ENCODE assay signal across 9 cellular contexts in genomic region chr12:123519151-123520001, GRCh38. TPM values are rescaled to one million over a fixed set of nuclear protein-coding genes. Genes with fewer than 3 reads are reported as not detected.
DNase-seq lines count a peak whose midpoint lies in the region; ATAC-seq, FAIRE-seq and TF ChIP-seq lines count a peak whose summit lies in the region.
"Had no signal": no experiment of that assay in that cellular context is flagged by ENCODE, and none has a peak within 500 bp of the region (broad histone marks: within the 10 kb centered on the region; RNA-seq: fewer than 3 reads in every experiment).

No MANE protein-coding gene starts in this region.

- H3K4me3 ChIP-seq in smooth muscle cell = no peak overlapping the region
- H3K4me3 ChIP-seq: K562 had no signal

- H4K20me1 ChIP-seq in smooth muscle cell (ENCODE audit: low read depth) = peaks cover 2% of the 10 kb centered on the region

- WGBS in smooth muscle cell (ENCODE audit: low lambda C conversion rate) = 67% methylated on average over 24 of the region's 24 CpGs

- H3K27me3 ChIP-seq in smooth muscle cell (ENCODE audit: low read depth) = no peaks in the 10 kb centered on the region

- no peaks in the 10 kb centered on the region for H3K36me3 ChIP-seq in smooth muscle cell (ENCODE audit: low read depth)

- H3K9me3 ChIP-seq in smooth muscle cell (replicated peaks; ENCODE audit: low read depth) = no peaks in the 10 kb centered on the region

- H3K4me2 ChIP-seq in smooth muscle cell = no peak overlapping the region

- ATAC-seq in GM21723 (IDR thresholded peaks at IDR 0.05; ENCODE audit: unreplicated experiment) (no peak), HG02840 (IDR thresholded peaks at IDR 0.05; ENCODE audit: low FRiP score, unreplicated experiment) (no peak)
- ATAC-seq: K562 had no signal

- H3F3A ChIP-seq in smooth muscle cell (ENCODE audit: low read depth) = no peaks in the 10 kb centered on the region

- no peak for FAIRE-seq in H54 (lab: Jason Lieb, UNC)
- FAIRE-seq: K562 had no signal

- H3K27ac ChIP-seq in smooth muscle cell (ENCODE audit: low read depth) = peak overlapping the region; percentile 85

- no peak for TF ChIP-seq CTCF in smooth muscle cell (IDR thresholded peaks at IDR 0.05; ENCODE audit: borderline replicate concordance, insufficient read depth, poor library complexity, severe bottlenecking)

- DNase-seq in H54 (ENCODE audit: insufficient read length, low spot score) (peak; percentile 89), brain pericyte (ENCODE audit: low read depth, low spot score) (peak; percentile 42), islet precursor cell (peak; percentile 94), smooth muscle cell (lab: John Stamatoyannopoulos, UW; ENCODE audit: unreplicated experiment) (no peak), NCI-H82 treated with DMSO at 0.1 percent for 48 hours (lab: John Stamatoyannopoulos, UW; ENCODE audit: unreplicated experiment) (no peak), RPMI8226 (no peak)

- H3K79me2 ChIP-seq in smooth muscle cell (ENCODE audit: low read depth) = no peaks in the 10 kb centered on the region

- no peaks in the 10 kb centered on the region for H3K4me1 ChIP-seq in smooth muscle cell (ENCODE audit: low read depth)

- H2AFZ ChIP-seq in smooth muscle cell (ENCODE audit: low read depth) = no peak overlapping the region

- no peak for TF ChIP-seq POLR2A in H54 (IDR thresholded peaks at IDR 0.05; ENCODE audit: low read depth, low read length)

- H3K9ac ChIP-seq in smooth muscle cell (ENCODE audit: low read depth) = peak overlapping the region; percentile 89

RNA-seq across cellular contexts. Expression of gene RILPL1, which starts 14.1 kb away (rescaled TPM):
- 13.2 and 17.9 TPM in 2 replicates for total RNA-seq in smooth muscle cell
- 29.8 and 36.3 TPM in 2 replicates for polyA plus RNA-seq in smooth muscle cell

Comparison
In these comparisons a context has a peak if more than half of its experiments do, and no peak if none do; other contexts are left out.
1. DNase-seq: peak in H54 (single experiment), brain pericyte (single experiment) and islet precursor cell (single experiment); none in smooth muscle cell (single experiment), NCI-H82 treated with DMSO at 0.1 percent for 48 hours (single experiment) and RPMI8226 (single experiment).